Comparison of ENCODE assay signal across 19 cellular contexts in the genomic region with DNA sequence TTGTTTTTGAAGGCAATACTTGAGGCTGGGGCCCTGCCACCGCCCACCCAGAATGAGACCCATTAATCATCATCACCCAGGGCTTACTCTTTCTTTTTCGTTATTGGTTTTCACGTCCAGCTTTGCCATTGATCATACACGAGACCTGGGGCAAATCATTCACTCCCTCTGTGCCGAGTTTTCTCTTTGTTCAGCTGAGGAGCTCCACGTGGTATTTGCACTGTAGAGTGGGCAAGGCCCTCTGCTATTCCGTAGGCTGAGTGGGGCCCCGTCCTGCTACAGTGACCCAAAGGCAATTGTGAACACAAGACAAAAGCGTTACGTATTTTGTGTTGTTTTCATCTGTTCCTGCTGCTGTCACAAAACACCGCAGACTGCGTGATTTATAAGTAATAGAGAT. TPM values are rescaled to one million over a fixed set of nuclear protein-coding genes. Genes with fewer than 3 reads are reported as not detected.
DNase-seq lines count a peak whose midpoint lies in the region; ATAC-seq, FAIRE-seq and TF ChIP-seq lines count a peak whose summit lies in the region.
"Had no signal": no experiment of that assay in that cellular context is flagged by ENCODE, and none has a peak within 500 bp of the region (broad histone marks: within the 10 kb centered on the region; RNA-seq: fewer than 3 reads in every experiment).

No MANE protein-coding gene starts in this region.

- H3K9me3 ChIP-seq in heart left ventricle (no peaks in the 10 kb centered on the region), kidney (ENCODE audit: control insufficient read depth in 1 of 2, low read length in 2 of 2) (no peaks in the 10 kb centered on the region)
- H3K9me3 ChIP-seq: Caco-2 had no signal

- no peak for TF ChIP-seq POLR2A in heart left ventricle (IDR thresholded peaks at IDR 0.05)

- H3K4me1 ChIP-seq in heart left ventricle (no peaks in the 10 kb centered on the region), kidney (ENCODE audit: control insufficient read depth in 1 of 2, insufficient read depth in 1 of 2, low read depth in 1 of 2, low read length in 2 of 2) (no peaks in the 10 kb centered on the region)
- H3K4me1 ChIP-seq: Caco-2 had no signal

- no peak for FAIRE-seq in kidney (lab: Jason Lieb, UNC)
- FAIRE-seq: A204.1, D721Med, G401.6, GM12891, HTR-8/SVneo had no signal

- H3K27ac ChIP-seq in heart left ventricle (no peak overlapping the region), kidney (ENCODE audit: low read depth in 2 of 2, low read length in 2 of 2) (no peak overlapping the region)
- H3K27ac ChIP-seq: C4-2B, GM23248 had no signal

- no peak overlapping the region for H3K4me3 ChIP-seq in heart left ventricle
- H3K4me3 ChIP-seq in kidney (ENCODE audit: low read length in 2 of 2) = no peak overlapping the region
- H3K4me3 ChIP-seq: GM23248 had no signal

- peaks cover 4 to 69% (median 33%) of the 10 kb centered on the region in 9 donors for H3K27me3 ChIP-seq in heart left ventricle

- intact Hi-C loops in Right ventricle myocardium superior (cut with DNase I) (no loop called here), heart left ventricle (cut with DNase I) (no loop called here), kidney (cut with DNase I) (no loop called here), posterior vena cava (cut with DNase I) (no loop called here)

- no peak for ATAC-seq in Right ventricle myocardium superior (ENCODE audit: poor library complexity)
- ATAC-seq in heart left ventricle = no peak
- ATAC-seq in HG03045 (IDR thresholded peaks at IDR 0.05; ENCODE audit: unreplicated experiment) = no peak

- no peaks in the 10 kb centered on the region for H3K36me3 ChIP-seq in heart left ventricle
- no peaks in the 10 kb centered on the region for H3K36me3 ChIP-seq in kidney (ENCODE audit: control insufficient read depth in 1 of 2, insufficient read depth in 2 of 2, low read length in 2 of 2)

- no peak for TF ChIP-seq CTCF in heart left ventricle (IDR thresholded peaks at IDR 0.05)
- TF ChIP-seq CTCF in kidney (IDR thresholded peaks at IDR 0.05; ENCODE audit: borderline replicate concordance, extremely low read depth, insufficient read depth) = no peak

- no peak overlapping the region for H3K9ac ChIP-seq in kidney (ENCODE audit: low read length in 2 of 2)
- H3K9ac ChIP-seq: GM23248 had no signal

- DNase-seq in Right ventricle myocardium superior (peak; percentile 10), heart left ventricle (no peak), kidney (peak; percentile 32), posterior vena cava (ENCODE audit: low spot score) (peak; percentile 44), globus pallidus (ENCODE audit: low spot score) (no peak)
- DNase-seq: AML-193; Caco-2; CD4-positive, alpha-beta T cell; GM23248; HCEC 1CT had no signal

- 79 to 85% (median 82%) methylated on average over 12 of the region's 12 CpGs for WGBS in heart left ventricle, 4 donors

RNA-seq across cellular contexts. Expression of gene CBX2, which starts 23.6 kb away (rescaled TPM):
- total RNA-seq in Right ventricle myocardium superior = 4.2 TPM
- total RNA-seq in heart left ventricle = 1 to 10 TPM; 2.4 to 4.3 (median 3.2) TPM
- 1 to 10 TPM; 2.9 TPM for polyA plus RNA-seq in heart left ventricle
- 3.5 TPM for total RNA-seq in kidney
- polyA plus RNA-seq in kidney (ENCODE audit: insufficient read depth, low read depth, low replicate concordance) = 2.2 TPM
- total RNA-seq in posterior vena cava = 1 to 10 TPM; 1.6 to 1.8 TPM

RNA-seq across cellular contexts. Expression of gene ENPP7, which starts 23.6 kb away (rescaled TPM):
- total RNA-seq in Right ventricle myocardium superior (not detected), heart left ventricle (not detected), kidney (0.94 TPM), posterior vena cava (not detected)
- polyA plus RNA-seq in heart left ventricle (not detected), kidney (ENCODE audit: insufficient read depth, low read depth, low replicate concordance) (3.7 TPM)
- total RNA-seq: CD4-positive, alpha-beta T cell; GM23248; H4 had no signal
- polyA plus RNA-seq: BJ, GM23248 had no signal

RNA-seq across cellular contexts. Expression of gene CBX8, which starts 42.5 kb away (rescaled TPM):
- total RNA-seq in Right ventricle myocardium superior (6.2 TPM), heart left ventricle (1 to 10 TPM; 1.5 to 9.2 (median 5.3) TPM), kidney (6.2 TPM), posterior vena cava (1 to 10 TPM; 4.4 to 5.1 TPM)
- polyA plus RNA-seq in heart left ventricle (1 to 10 TPM; 3.6 to 5.1 TPM), kidney (ENCODE audit: insufficient read depth, low read depth, low replicate concordance) (3.5 TPM)

Comparison
In these comparisons a context has a peak if more than half of its experiments do, and no peak if none do; other contexts are left out.
1. DNase-seq: peak in Right ventricle myocardium superior (single experiment), kidney (single experiment) and posterior vena cava (single experiment); none in heart left ventricle (0 of 5) and globus pallidus (single experiment).